6 cellular contexts compared by ENCODE assay signal in genomic region chr19:54328781-54329180, GRCh38. TPM values are rescaled to one million over a fixed set of nuclear protein-coding genes. Genes with fewer than 3 reads are reported as not detected.
"Had no signal": no experiment of that assay in that cellular context is flagged by ENCODE, and none has a peak within 500 bp of the region (broad histone marks: within the 10 kb centered on the region; RNA-seq: fewer than 3 reads in every experiment).

No MANE protein-coding gene starts in this region.

RNA-seq across cellular contexts. Expression of gene LILRA4, which starts 10.2 kb away (rescaled TPM):
- total RNA-seq: GM23248, H4, H7, HFFc6, HT1080, IMR-90 had no signal
- polyA plus RNA-seq: GM23248, IMR-90 had no signal

RNA-seq across cellular contexts. Expression of gene LILRA5, which starts 15.8 kb away (rescaled TPM):
- total RNA-seq: GM23248, H4, H7, HFFc6, HT1080, IMR-90 had no signal
- polyA plus RNA-seq: GM23248, IMR-90 had no signal

RNA-seq across cellular contexts. Expression of gene LAIR1, which starts 36.0 kb away (rescaled TPM):
- total RNA-seq: GM23248, HFFc6, HT1080, IMR-90 had no signal
- polyA plus RNA-seq: GM23248, IMR-90 had no signal

RNA-seq across cellular contexts. Expression of gene LILRB2, which starts 47.9 kb away (rescaled TPM):
- total RNA-seq: GM23248, H4, H7, HFFc6, HT1080, IMR-90 had no signal
- polyA plus RNA-seq: GM23248, IMR-90 had no signal
